In the genomic region with DNA sequence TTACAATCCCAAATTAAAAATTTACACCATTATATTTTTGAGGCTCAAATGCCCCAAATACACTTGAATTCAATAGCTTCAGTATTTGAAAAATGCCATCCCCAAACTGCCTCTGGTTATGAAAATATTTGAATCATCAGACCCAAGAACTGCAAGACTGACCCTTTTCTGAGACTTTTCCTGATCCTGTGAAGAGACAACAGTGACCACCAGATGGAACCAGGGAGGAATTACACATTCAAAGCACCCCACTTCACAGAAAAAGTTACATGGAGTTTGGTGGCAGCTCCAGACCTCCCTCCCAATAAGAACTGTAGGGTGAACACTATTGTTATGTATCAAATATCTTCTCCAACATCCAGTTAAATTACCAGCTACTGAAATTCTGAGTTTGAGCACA, we compare ENCODE assay signal across 11 cellular contexts. TPM values are rescaled to one million over a fixed set of nuclear protein-coding genes. Genes with fewer than 3 reads are reported as not detected.
A peak's percentile ranks its signal among the peaks of the same experiment; 100 is the strongest.
DNase-seq lines count a peak whose midpoint lies in the region; ATAC-seq and TF ChIP-seq lines count a peak whose summit lies in the region.
"Had no signal": no experiment of that assay in that cellular context is flagged by ENCODE, and none has a peak within 500 bp of the region (broad histone marks: within the 10 kb centered on the region; RNA-seq: fewer than 3 reads in every experiment).

No MANE protein-coding gene starts in this region.

- H3K36me3 Mint-ChIP-seq in chondrocyte (ENCODE audit: low read depth) (peaks cover 51% of the 10 kb centered on the region), nephron progenitor cell (ENCODE audit: low read depth) (peaks cover 77% of the 10 kb centered on the region)

- no peaks in the 10 kb centered on the region for H3K27me3 Mint-ChIP-seq in chondrocyte (ENCODE audit: low read depth)
- peaks cover 2% of the 10 kb centered on the region for H3K27me3 Mint-ChIP-seq in nephron progenitor cell (ENCODE audit: low read depth, poor library complexity)

- TF ChIP-seq CTCF in chondrocyte (IDR thresholded peaks at IDR 0.05) (peak; percentile 73), nephron progenitor cell (IDR thresholded peaks at IDR 0.05) (peak; percentile 10)

- H3K27ac Mint-ChIP-seq in chondrocyte (ENCODE audit: unreplicated experiment), result peak overlapping the region; percentile 53
- no peak overlapping the region for H3K27ac Mint-ChIP-seq in nephron progenitor cell

- intact Hi-C loops in left ventricle myocardium superior (cut with micrococcal nuclease), result no loop called here

- H3K4me3 Mint-ChIP-seq in chondrocyte (ENCODE audit: unreplicated experiment), result no peak overlapping the region
- no peak overlapping the region for H3K4me3 Mint-ChIP-seq in nephron progenitor cell

- H3K4me1 Mint-ChIP-seq in chondrocyte (ENCODE audit: low read depth) (peaks cover 7% of the 10 kb centered on the region), nephron progenitor cell (no peaks in the 10 kb centered on the region)

- no peaks in the 10 kb centered on the region for H3K9me3 Mint-ChIP-seq in chondrocyte (ENCODE audit: low read depth)
- no peaks in the 10 kb centered on the region for H3K9me3 Mint-ChIP-seq in nephron progenitor cell

- DNase-seq in ELR (ENCODE audit: low read depth) (peak; percentile 50), Kasumi-1 (lab: John Stamatoyannopoulos, UW) (peak; percentile 22 to 63), chondrocyte (ENCODE audit: low spot score) (no peak), nephron progenitor cell (no peak), T-helper 1 cell (no peak), mucosa of gallbladder (ENCODE audit: low spot score) (no peak), left ventricle myocardium superior (no peak)
- DNase-seq: amniotic stem cell; hippocampal formation; NK-92 treated with Interleukin-12 subunit alpha and Interleukin-12 subunit beta, amount 100 ng/mL, for 24 hours; psoas muscle had no signal

- no peak for ATAC-seq in left ventricle myocardium superior
- ATAC-seq: psoas muscle had no signal

RNA-seq across cellular contexts. Expression of a gene that starts 44.0 kb away (rescaled TPM):
- total RNA-seq in chondrocyte, result 20.6 to 25.9 TPM (median 22.6 TPM) in 3 replicates
- total RNA-seq in mucosa of gallbladder, result 22.9 TPM
- total RNA-seq in left ventricle myocardium superior, result 2.7 TPM

RNA-seq across cellular contexts. Expression of a gene that starts 48.4 kb away (rescaled TPM):
- total RNA-seq in chondrocyte (406 to 470 TPM (median 421 TPM) in 3 replicates), mucosa of gallbladder (227 TPM), left ventricle myocardium superior (103 TPM)

RNA-seq across cellular contexts. Expression of a gene that starts 57.9 kb away (rescaled TPM):
- total RNA-seq in chondrocyte (3.0 to 4.3 TPM (median 3.6 TPM) in 3 replicates), mucosa of gallbladder (2.8 TPM), left ventricle myocardium superior (5.3 TPM)

Comparison
In these comparisons a context has a peak if more than half of its experiments do, and no peak if none do; other contexts are left out.
1. DNase-seq: peak in ELR (single experiment) and Kasumi-1 (2 of 2); none in chondrocyte (single experiment), nephron progenitor cell (single experiment), T-helper 1 cell (0 of 5), mucosa of gallbladder (single experiment) and left ventricle myocardium superior (single experiment).